22 cellular contexts compared by ENCODE assay signal in genomic region chr3:42115223-42115622, GRCh38. TPM values are rescaled to one million over a fixed set of nuclear protein-coding genes. Genes with fewer than 3 reads are reported as not detected.
DNase-seq lines count a peak whose midpoint lies in the region; ATAC-seq and TF ChIP-seq lines count a peak whose summit lies in the region.
"Had no signal": no experiment of that assay in that cellular context is flagged by ENCODE, and none has a peak within 500 bp of the region (broad histone marks: within the 10 kb centered on the region; RNA-seq: fewer than 3 reads in every experiment).

No MANE protein-coding gene starts in this region.

- no peak for DNase-seq in CD14-positive monocyte (ENCODE audit: low spot score)
- DNase-seq in amniotic epithelial cell (ENCODE audit: low read depth): peak; percentile 16
- DNase-seq in left ventricle myocardium superior: peak; percentile 44
- DNase-seq in renal cortical epithelial cell (ENCODE audit: low read depth): peak; percentile 49
- DNase-seq in activated CD4-positive, CD25-positive, alpha-beta regulatory T cell treated with anti-CD3 and anti-CD28 coated beads, Interleukin-2, amount 50 U/mL, for 72 hours: no peak
- DNase-seq in effector CD4-positive, alpha-beta T cell: no peak
- DNase-seq: activated CD4-positive, alpha-beta T cell treated with anti-CD3 and anti-CD28 coated beads for 48 hours; activated T-cell treated with anti-CD3 and anti-CD28 coated beads, Interleukin-2, amount 50 U/mL, for 72 hours; EL; mucosa of descending colon; NCI-H1105; NCI-H2029; NCI-H446; posterior cingulate gyrus; stimulated activated CD4-positive, alpha-beta T cell treated with anti-CD3 and anti-CD28 coated beads, Interleukin-4, amount 100 ng/mL, for 4 hours; stimulated activated naive CD8-positive, alpha-beta T cell treated with anti-CD3 and anti-CD28 coated beads, Interleukin-15, amount 100 ng/mL, for 72 hours; T-cell; transverse colon had no signal

- no peak for TF ChIP-seq CTCF in CD14-positive monocyte (IDR thresholded peaks at IDR 0.05)

- peak overlapping the region in 1 of 2 donors; percentile 44 for H3K4me3 Mint-ChIP-seq in CD14-positive monocyte
- H3K4me3 Mint-ChIP-seq: activated T-cell treated with anti-CD3 and anti-CD28 coated beads, Interleukin-2, amount 50 U/mL, for 72 hours; neural progenitor cell; stimulated activated naive CD8-positive, alpha-beta T cell treated with anti-CD3 and anti-CD28 coated beads, Interleukin-15, amount 100 ng/mL, for 72 hours; T-cell had no signal

- peak overlapping the region in 6 of 7 donors; percentile 83 to 94 (median 84) for H3K27ac Mint-ChIP-seq in CD14-positive monocyte
- H3K27ac Mint-ChIP-seq: activated naive CD4-positive, alpha-beta T cell treated with anti-CD3 and anti-CD28 coated beads, Interleukin-2, amount 50 U/mL, for 72 hours; activated T-cell treated with anti-CD3 and anti-CD28 coated beads, Interleukin-2, amount 50 U/mL, for 72 hours; neural progenitor cell; T-cell had no signal

- H3K36me3 Mint-ChIP-seq in CD14-positive monocyte: peaks cover 8 to 9% of the 10 kb centered on the region in 2 donors
- H3K36me3 Mint-ChIP-seq: activated naive CD4-positive, alpha-beta T cell treated with anti-CD3 and anti-CD28 coated beads, Interleukin-2, amount 50 U/mL, for 72 hours; neural progenitor cell; T-cell had no signal

- H3K4me1 Mint-ChIP-seq in CD14-positive monocyte: peaks cover 82% of the 10 kb centered on the region

- intact Hi-C loops in CD14-positive monocyte (cut with micrococcal nuclease): no loop called here
- intact Hi-C loops in left ventricle myocardium superior (cut with micrococcal nuclease): loop anchor here (5.0 kb wide), 1 partner anchor 77 kb away; no protein-coding TSS in a partner anchor

- H3K9me3 Mint-ChIP-seq in CD14-positive monocyte: no peaks in the 10 kb centered on the region
- H3K9me3 Mint-ChIP-seq: activated naive CD4-positive, alpha-beta T cell treated with anti-CD3 and anti-CD28 coated beads, Interleukin-2, amount 50 U/mL, for 72 hours; activated T-cell treated with anti-CD3 and anti-CD28 coated beads, Interleukin-2, amount 50 U/mL, for 72 hours; neural progenitor cell; stimulated activated naive CD8-positive, alpha-beta T cell treated with anti-CD3 and anti-CD28 coated beads, Interleukin-15, amount 100 ng/mL, for 72 hours; T-cell had no signal

- ATAC-seq in left ventricle myocardium superior: peak; percentile 40
- no peak for ATAC-seq in HG02870 (IDR thresholded peaks at IDR 0.05; ENCODE audit: unreplicated experiment)
- no peak for ATAC-seq in HG03039 (IDR thresholded peaks at IDR 0.05; ENCODE audit: unreplicated experiment)
- ATAC-seq: activated naive CD4-positive, alpha-beta T cell treated with anti-CD3 and anti-CD28 coated beads, Interleukin-2, amount 50 U/mL, for 72 hours; activated T-cell treated with anti-CD3 and anti-CD28 coated beads, Interleukin-2, amount 50 U/mL, for 72 hours; mucosa of descending colon; stimulated activated naive CD8-positive, alpha-beta T cell treated with anti-CD3 and anti-CD28 coated beads, Interleukin-15, amount 100 ng/mL, for 72 hours; T-cell had no signal

- H3K27me3 Mint-ChIP-seq in CD14-positive monocyte (ENCODE audit: low read depth in 3 of 3): peaks cover 0 to 3% (median 0%) of the 10 kb centered on the region in 3 donors
- H3K27me3 Mint-ChIP-seq: stimulated activated naive CD8-positive, alpha-beta T cell treated with anti-CD3 and anti-CD28 coated beads, Interleukin-15, amount 100 ng/mL, for 72 hours; T-cell had no signal

RNA-seq across cellular contexts. Expression of gene TRAK1, which starts 24.1 kb away (rescaled TPM):
- 1 to 10 TPM; 6.6 to 7.0 TPM for polyA plus RNA-seq in CD14-positive monocyte
- total RNA-seq in left ventricle myocardium superior: 323 TPM
- total RNA-seq in renal cortical epithelial cell: 26.4 and 84.4 TPM in 2 replicates

Comparison
In these comparisons a context has a peak if more than half of its experiments do, and no peak if none do; other contexts are left out.
1. DNase-seq: peak in amniotic epithelial cell (single experiment), left ventricle myocardium superior (single experiment) and renal cortical epithelial cell (single experiment); none in CD14-positive monocyte (single experiment), activated CD4-positive, CD25-positive, alpha-beta regulatory T cell treated with anti-CD3 and anti-CD28 coated beads, Interleukin-2, amount 50 U/mL, for 72 hours (single experiment) and effector CD4-positive, alpha-beta T cell (single experiment).